Comparison of ENCODE assay signal across 15 cellular contexts in the genomic region with DNA sequence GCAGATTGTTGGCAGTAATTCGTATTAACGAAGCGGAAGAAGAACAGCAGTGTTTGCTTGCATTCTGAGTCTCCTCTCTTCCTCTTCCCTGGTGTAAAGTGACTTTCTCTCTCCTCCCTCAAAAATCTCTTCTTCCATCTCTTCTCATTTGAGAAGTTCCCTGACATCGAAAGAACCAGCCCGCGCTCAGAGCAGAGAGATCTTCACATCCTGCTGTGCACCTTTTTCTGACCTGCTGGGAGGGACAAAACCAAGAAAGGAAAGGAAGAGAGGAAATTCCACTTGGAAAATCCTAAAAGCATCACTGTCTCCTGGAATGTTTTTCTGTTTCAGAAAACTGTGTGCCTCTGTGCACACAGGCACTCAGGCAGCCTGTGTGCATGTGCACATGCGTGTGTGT. TPM values are rescaled to one million over a fixed set of nuclear protein-coding genes. Genes with fewer than 3 reads are reported as not detected.
A peak's percentile ranks its signal among the peaks of the same experiment; 100 is the strongest.
DNase-seq lines count a peak whose midpoint lies in the region; ATAC-seq and TF ChIP-seq lines count a peak whose summit lies in the region.
"Had no signal": no experiment of that assay in that cellular context is flagged by ENCODE, and none has a peak within 500 bp of the region (broad histone marks: within the 10 kb centered on the region; RNA-seq: fewer than 3 reads in every experiment).

No MANE protein-coding gene starts in this region.

- H3K27me3 ChIP-seq in mesenchymal stem cell (ENCODE audit: control insufficient read depth in 1 of 2, insufficient read depth in 1 of 2, low read length in 2 of 2) (no peaks in the 10 kb centered on the region), prostate gland (replicated peaks; ENCODE audit: insufficient read depth) (no peaks in the 10 kb centered on the region)
- H3K27me3 ChIP-seq: Peyer's patch, vagina had no signal

- in situ Hi-C loops in G401 (cut with HindIII; ENCODE audit: low sequenced_read_pairs): no loop called here

- H3K79me1 ChIP-seq in mesenchymal stem cell (replicated peaks; ENCODE audit: low read length, poor library complexity, severe bottlenecking): no peaks in the 10 kb centered on the region

- peaks cover 5 to 10% of the 10 kb centered on the region in 2 donors for H3K27me3 Mint-ChIP-seq in stimulated activated naive B cell treated with anti-CD40 and anti-IgM and Interleukin-4, amounts not matched to agents 10 μg/mL and 1 μg/mL and 100 μg/mL, for 72 hours

- H2BK5ac ChIP-seq in mesenchymal stem cell (ENCODE audit: low read depth, low read length, poor library complexity, severe bottlenecking): no peak overlapping the region

- H3K14ac ChIP-seq in mesenchymal stem cell (ENCODE audit: low read length in 2 of 2): no peak overlapping the region

- no peak for ATAC-seq in HG03039 (IDR thresholded peaks at IDR 0.05; ENCODE audit: unreplicated experiment)
- ATAC-seq in stimulated activated naive B cell treated with anti-CD40 and anti-IgM and Interleukin-4, amounts not matched to agents 10 μg/mL and 1 μg/mL and 100 μg/mL, for 72 hours (replicated peaks): no peak

- H3K9me3 Mint-ChIP-seq in stimulated activated naive B cell treated with anti-CD40 and anti-IgM and Interleukin-4, amounts not matched to agents 10 μg/mL and 1 μg/mL and 100 μg/mL, for 72 hours: peaks cover 10 to 11% of the 10 kb centered on the region in 2 donors

- no peaks in the 10 kb centered on the region for H3K4me1 Mint-ChIP-seq in stimulated activated naive B cell treated with anti-CD40 and anti-IgM and Interleukin-4, amounts not matched to agents 10 μg/mL and 1 μg/mL and 100 μg/mL, for 72 hours

- H2BK120ac ChIP-seq in mesenchymal stem cell (ENCODE audit: low read depth, low read length): no peak overlapping the region

- H4K91ac ChIP-seq in mesenchymal stem cell (ENCODE audit: low read length): no peak overlapping the region

- H3K36me3 ChIP-seq in mesenchymal stem cell (ENCODE audit: control insufficient read depth in 1 of 2, insufficient read depth in 2 of 2, low read depth in 1 of 2, low read length in 2 of 2) (no peaks in the 10 kb centered on the region), prostate gland (no peaks in the 10 kb centered on the region)
- H3K36me3 ChIP-seq: Peyer's patch, vagina had no signal

- H3K36me3 Mint-ChIP-seq in stimulated activated naive B cell treated with anti-CD40 and anti-IgM and Interleukin-4, amounts not matched to agents 10 μg/mL and 1 μg/mL and 100 μg/mL, for 72 hours: peaks cover 0 to 5% of the 10 kb centered on the region in 2 donors

- intact Hi-C loops in prostate gland (cut with DNase I): no loop called here

- no peak overlapping the region for H3K18ac ChIP-seq in mesenchymal stem cell (ENCODE audit: low read depth in 1 of 2, low read length in 2 of 2)

- H2AK5ac ChIP-seq in mesenchymal stem cell (ENCODE audit: low read length, severe bottlenecking): no peak overlapping the region

- 58% methylated on average over 7 of the region's 7 CpGs for whole genome bisulfite sequencing in mesenchymal stem cell
- 17% methylated on average over 7 of the region's 7 CpGs for WGBS in prostate gland

- H3K9ac ChIP-seq in mesenchymal stem cell (ENCODE audit: low read length): peak overlapping the region; percentile 52

- H3K4ac ChIP-seq in mesenchymal stem cell (ENCODE audit: low read depth in 1 of 2, low read length in 2 of 2): no peak overlapping the region

- no peak overlapping the region for H3K4me2 ChIP-seq in mesenchymal stem cell (ENCODE audit: low read length, poor library complexity, severe bottlenecking)

- no peak overlapping the region for H3K27ac ChIP-seq in coronary artery
- H3K27ac ChIP-seq in mesenchymal stem cell (ENCODE audit: low read length, poor library complexity, severe bottlenecking): no peak overlapping the region
- H3K27ac ChIP-seq in prostate gland: no peak overlapping the region
- H3K27ac ChIP-seq: Peyer's patch, vagina had no signal

- no peak overlapping the region for H2BK15ac ChIP-seq in mesenchymal stem cell (ENCODE audit: low read depth, poor library complexity, severe bottlenecking)

- H3K4me3 ChIP-seq in coronary artery (peak overlapping the region; percentile 14), mesenchymal stem cell (ENCODE audit: insufficient read depth in 1 of 2, low read depth in 1 of 2, low read length in 2 of 2) (peak overlapping the region in 1 of 2 experiments; percentile 24), prostate gland (no peak overlapping the region)
- H3K4me3 ChIP-seq: Peyer's patch, vagina had no signal

- peak overlapping the region; percentile 58 for H2AFZ ChIP-seq in mesenchymal stem cell (ENCODE audit: low read depth, low read length)

- no peak overlapping the region for H3K27ac Mint-ChIP-seq in stimulated activated naive B cell treated with anti-CD40 and anti-IgM and Interleukin-4, amounts not matched to agents 10 μg/mL and 1 μg/mL and 100 μg/mL, for 72 hours

- TF ChIP-seq POLR2A in prostate gland (IDR thresholded peaks at IDR 0.05): no peak

- peak; percentile 43 for DNase-seq in G401 (ENCODE audit: low spot score)
- DNase-seq in NCI-H2171 (lab: John Stamatoyannopoulos, UW): peak; percentile 40
- DNase-seq in coronary artery (ENCODE audit: low spot score): no peak
- DNase-seq in mesenchymal stem cell: peak; percentile 16
- DNase-seq in T1000 (lab: John Stamatoyannopoulos, UW): no peak
- no peak for DNase-seq in stimulated activated naive B cell treated with anti-CD40 and anti-IgM and Interleukin-4, amounts not matched to agents 10 μg/mL and 1 μg/mL and 100 μg/mL, for 72 hours
- no peak for DNase-seq in prostate gland (ENCODE audit: low spot score)
- DNase-seq: activated effector memory CD4-positive, alpha-beta T cell treated with anti-CD3 and anti-CD28 coated beads, Interleukin-2, amount 50 U/mL, for 16 hours; AML-193; anterior cingulate cortex; NCI-H524; Peyer's patch had no signal

- no peak overlapping the region for H3K23ac ChIP-seq in mesenchymal stem cell (ENCODE audit: low read length in 2 of 2)

- no peak overlapping the region for H4K8ac ChIP-seq in mesenchymal stem cell (ENCODE audit: low read length)

- H2BK12ac ChIP-seq in mesenchymal stem cell (ENCODE audit: low read length in 2 of 2): no peak overlapping the region

- TF ChIP-seq CTCF in coronary artery (IDR thresholded peaks at IDR 0.05) (no peak), prostate gland (IDR thresholded peaks at IDR 0.05) (no peak)

- H3K4me3 Mint-ChIP-seq in stimulated activated naive B cell treated with anti-CD40 and anti-IgM and Interleukin-4, amounts not matched to agents 10 μg/mL and 1 μg/mL and 100 μg/mL, for 72 hours: no peak overlapping the region

- H3K9me3 ChIP-seq in mesenchymal stem cell (ENCODE audit: control insufficient read depth, low read length): peaks cover 5% of the 10 kb centered on the region
- no peaks in the 10 kb centered on the region for H3K9me3 ChIP-seq in prostate gland
- H3K9me3 ChIP-seq: Peyer's patch, vagina had no signal

- H3K4me1 ChIP-seq in mesenchymal stem cell (ENCODE audit: control insufficient read depth, insufficient read depth, low read depth, low read length): no peaks in the 10 kb centered on the region
- H3K4me1 ChIP-seq in prostate gland (replicated peaks): no peaks in the 10 kb centered on the region
- H3K4me1 ChIP-seq: Peyer's patch had no signal

RNA-seq across cellular contexts. Expression of a gene that starts 18.2 kb away (rescaled TPM):
- total RNA-seq in G401 (2014; rRNA removed; shearing (Covaris generic)): not detected in 2 replicates
- 2.1 TPM for polyA plus RNA-seq in mesenchymal stem cell (2013, experiment 1 of 2)
- 2.2 TPM for polyA plus RNA-seq in mesenchymal stem cell (2013, experiment 2 of 2)
- total RNA-seq in prostate gland: under 1 TPM in 1 of 2 donors, not detected in 1; 0.51 TPM
- total RNA-seq: activated CD8-positive, alpha-beta memory T cell treated with anti-CD3 and anti-CD28 coated beads for 36 hours had no signal

RNA-seq across cellular contexts. Expression of a gene that starts 49.7 kb away (rescaled TPM):
- total RNA-seq in G401 (2014; rRNA removed; shearing (Covaris generic)): not detected in 2 replicates
- polyA plus RNA-seq in mesenchymal stem cell (2013, experiment 1 of 2): 24.1 TPM
- polyA plus RNA-seq in mesenchymal stem cell (2013, experiment 2 of 2): 27.1 TPM
- total RNA-seq in prostate gland: 10 to 100 TPM in 1 of 2 donors, 1 to 10 TPM in 1; 9.8 to 13.7 TPM

Comparison
In these comparisons a context has a peak if more than half of its experiments do, and no peak if none do; other contexts are left out.
1. DNase-seq: peak in G401 (single experiment), NCI-H2171 (single experiment) and mesenchymal stem cell (single experiment); none in coronary artery (single experiment), T1000 (single experiment), stimulated activated naive B cell treated with anti-CD40 and anti-IgM and Interleukin-4, amounts not matched to agents 10 μg/mL and 1 μg/mL and 100 μg/mL, for 72 hours (single experiment) and prostate gland (single experiment).
2. RNA of a gene that starts 49.7 kb away (total RNA-seq): 9.8 to 13.7 TPM in prostate gland; not detected in G401; every median in the first group is over 10 times any median in the second.